In genomic region chr9:2290382-2290781, GRCh38 we compare ENCODE assay signal across 16 cellular contexts.
DNase-seq lines count a peak whose midpoint lies in the region; ATAC-seq and TF ChIP-seq lines count a peak whose summit lies in the region.
"Had no signal": no experiment of that assay in that cellular context is flagged by ENCODE, and none has a peak within 500 bp of the region (broad histone marks: within the 10 kb centered on the region; RNA-seq: fewer than 3 reads in every experiment).

No MANE protein-coding gene starts in this region.

- no peaks in the 10 kb centered on the region for H3K79me2 ChIP-seq in GM23338 (replicated peaks; ENCODE audit: insufficient read depth)

- DNase-seq in DMS153 (lab: John Stamatoyannopoulos, UW) (peak; percentile 33), DMS153 treated with DMSO at 0.1 percent for 48 hours (lab: John Stamatoyannopoulos, UW; ENCODE audit: unreplicated experiment) (no peak), GM23338 (ENCODE audit: low spot score) (no peak), NCI-H2171 treated with DMSO at 0.1 percent for 48 hours (lab: John Stamatoyannopoulos, UW) (peak; percentile 51), endodermal cell (peak; percentile 72), globus pallidus (ENCODE audit: low spot score) (no peak)
- DNase-seq in activated CD4-positive, alpha-beta T cell treated with anti-CD3 and anti-CD28 coated beads, Interleukin-2, amount 50 U/mL, for 1 hour: no peak
- DNase-seq: GM23248, HFFc6, NCI-H1417 treated with DMSO at 0.1 percent for 48 hours, NCI-H524, Peyer's patch, Right ventricle myocardium superior, T-helper 17 cell had no signal

- 64 to 86% methylated on average over 1 of the region's 1 CpG for WGBS in endodermal cell (ENCODE audit: insufficient coverage in 1 of 2, insufficient read length in 1 of 2), 2 experiments

- TF ChIP-seq CTCF in GM23338 (conservative IDR thresholded peaks at IDR 0.05; ENCODE audit: low read depth in 2 of 2) (no peak), endodermal cell (conservative IDR thresholded peaks at IDR 0.05) (no peak)

- H3K27ac ChIP-seq in GM23338 (ENCODE audit: low read depth): no peak overlapping the region
- H3K27ac ChIP-seq in endodermal cell (ENCODE audit: low read depth, low read length): no peak overlapping the region
- H3K27ac ChIP-seq: 22Rv1, GM23248, Peyer's patch had no signal

- peak overlapping the region; percentile 63; the same call in 1 of the 2 replicates for H3K27ac Mint-ChIP-seq in GM23338
- H3K27ac Mint-ChIP-seq in endodermal cell: no peak overlapping the region
- H3K27ac Mint-ChIP-seq: HFFc6, T-helper 17 cell had no signal

- H3K27me3 ChIP-seq in GM23338 (ENCODE audit: insufficient read depth) (no peaks in the 10 kb centered on the region), endodermal cell (ENCODE audit: control insufficient read depth, insufficient read depth, low read length, poor library complexity, severe bottlenecking) (no peaks in the 10 kb centered on the region)
- H3K27me3 ChIP-seq: Peyer's patch had no signal

- H3K9me3 ChIP-seq in endodermal cell (ENCODE audit: control insufficient read depth, low read length): no peaks in the 10 kb centered on the region
- H3K9me3 ChIP-seq: Peyer's patch had no signal

- H3F3A ChIP-seq in GM23338 (replicated peaks; ENCODE audit: low read depth): peaks cover 4% of the 10 kb centered on the region; the same call in 1 of the 2 replicates

- H4K20me1 ChIP-seq in GM23338 (replicated peaks; ENCODE audit: insufficient read depth): no peaks in the 10 kb centered on the region

- H3K4me3 Mint-ChIP-seq in GM23338 (no peak overlapping the region), endodermal cell (no peak overlapping the region)
- H3K4me3 Mint-ChIP-seq: HFFc6, T-helper 17 cell had no signal

- H3K4me1 ChIP-seq in GM23338 (ENCODE audit: insufficient read depth): peaks cover 21% of the 10 kb centered on the region
- peaks cover 16% of the 10 kb centered on the region for H3K4me1 ChIP-seq in endodermal cell (ENCODE audit: control insufficient read depth, insufficient read depth, low read length)
- H3K4me1 ChIP-seq: Peyer's patch had no signal

- H3K36me3 Mint-ChIP-seq in GM23338 (ENCODE audit: low read depth) (peaks cover 13% of the 10 kb centered on the region), endodermal cell (ENCODE audit: low read depth) (peaks cover 30% of the 10 kb centered on the region)

- H2AFZ ChIP-seq in GM23338: no peak overlapping the region
- H2AFZ ChIP-seq: GM23248 had no signal

- no peak overlapping the region for H3K4me2 ChIP-seq in GM23338

- H3K9me3 Mint-ChIP-seq in GM23338 (no peaks in the 10 kb centered on the region; the same call in 2 of the 3 replicates), endodermal cell (no peaks in the 10 kb centered on the region)
- H3K9me3 Mint-ChIP-seq: HFFc6 had no signal

- H3K36me3 ChIP-seq in GM23338 (ENCODE audit: insufficient read depth): no peaks in the 10 kb centered on the region
- H3K36me3 ChIP-seq in endodermal cell (ENCODE audit: control insufficient read depth, insufficient read depth, low read length): no peaks in the 10 kb centered on the region
- H3K36me3 ChIP-seq: Peyer's patch had no signal

- H3K4me1 Mint-ChIP-seq in GM23338: peaks cover 41% of the 10 kb centered on the region
- peaks cover 51% of the 10 kb centered on the region for H3K4me1 Mint-ChIP-seq in endodermal cell
- H3K4me1 Mint-ChIP-seq: T-helper 17 cell had no signal

- H3K9ac ChIP-seq in endodermal cell (ENCODE audit: extremely low read depth, low read length, poor library complexity, severe bottlenecking): no peak overlapping the region
- H3K9ac ChIP-seq: GM23248 had no signal

- ATAC-seq in GM23338 (no peak), HG03135 (IDR thresholded peaks at IDR 0.05; ENCODE audit: unreplicated experiment) (no peak)
- ATAC-seq: T-helper 17 cell had no signal

- H3K4me3 ChIP-seq in GM23338 (no peak overlapping the region), endodermal cell (ENCODE audit: low read length) (no peak overlapping the region)
- H3K4me3 ChIP-seq: GM23248, Peyer's patch had no signal

- H3K9me2 ChIP-seq in GM23338 (ENCODE audit: insufficient read depth): peaks cover 23% of the 10 kb centered on the region

- H3K27me3 Mint-ChIP-seq in GM23338 (ENCODE audit: insufficient read depth, low read depth, poor library complexity) (peaks cover 10% of the 10 kb centered on the region), endodermal cell (ENCODE audit: insufficient read depth) (peaks cover 7% of the 10 kb centered on the region)

TF ChIP-seq in GM23338, 12 proteins besides CTCF, POLR2A, EP300 and RAD21 (continues in another document):
- TF ChIP-seq EZH2 (IDR thresholded peaks at IDR 0.05; ENCODE audit: low read depth, unreplicated experiment) (no peak), ZNF331 (CRISPR knock-in tag; IDR thresholded peaks at IDR 0.05; ENCODE audit: low read depth) (no peak), NANOG (IDR thresholded peaks at IDR 0.05; ENCODE audit: borderline replicate concordance) (no peak), ZNF114 (CRISPR knock-in tag; IDR thresholded peaks at IDR 0.05) (no peak), POLR2AphosphoS5 (IDR thresholded peaks at IDR 0.05; ENCODE audit: low read depth) (no peak), ZNF462 (CRISPR knock-in tag; IDR thresholded peaks at IDR 0.05) (no peak), JUNB (IDR thresholded peaks at IDR 0.05; ENCODE audit: unreplicated experiment) (no peak)

Comparison
In these comparisons a context has a peak if more than half of its experiments do, and no peak if none do; other contexts are left out.
1. DNase-seq: peak in DMS153 (single experiment), NCI-H2171 treated with DMSO at 0.1 percent for 48 hours (single experiment) and endodermal cell (single experiment); none in DMS153 treated with DMSO at 0.1 percent for 48 hours (single experiment), GM23338 (single experiment), activated CD4-positive, alpha-beta T cell treated with anti-CD3 and anti-CD28 coated beads, Interleukin-2, amount 50 U/mL, for 1 hour (single experiment) and globus pallidus (single experiment).